22 cellular contexts compared by ENCODE assay signal in the genomic region with DNA sequence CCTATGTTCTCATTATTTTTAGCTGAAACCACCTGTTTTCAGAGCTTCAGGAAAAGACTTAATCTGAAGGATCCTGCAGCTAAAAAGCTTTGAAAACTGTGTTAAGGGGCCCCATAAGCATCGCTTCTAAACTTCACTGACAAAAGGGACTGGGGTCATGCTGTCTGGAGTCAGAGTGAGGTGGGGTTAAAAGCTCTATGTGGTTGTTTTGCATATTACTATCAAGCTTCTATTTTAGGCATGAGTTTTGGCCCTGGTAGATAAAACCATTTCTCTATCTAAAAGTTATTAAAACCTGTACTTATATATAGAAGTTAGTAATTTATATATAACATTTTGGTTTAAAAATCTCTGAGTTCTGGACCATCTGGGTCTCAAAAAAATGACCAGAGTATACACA.
"Had no signal": no experiment of that assay in that cellular context is flagged by ENCODE, and none has a peak within 500 bp of the region (broad histone marks: within the 10 kb centered on the region; RNA-seq: fewer than 3 reads in every experiment).

No MANE protein-coding gene starts in this region.

- DNase-seq: effector memory CD8-positive, alpha-beta T cell; gastrocnemius medialis; glutamatergic neuron; kidney; left cardiac atrium; left ventricle myocardium inferior; lower lobe of right lung; mesenchymal stem cell; midbrain; naive thymus-derived CD8-positive, alpha-beta T cell; posterior cingulate gyrus; sigmoid colon; stimulated activated CD4-positive, alpha-beta T cell treated with anti-CD3 and anti-CD28 coated beads, Interleukin-2, amount 100 ng/mL, for 24 hours; stimulated activated CD4-positive, alpha-beta T cell treated with anti-CD3 and anti-CD28 coated beads, Interleukin-4, amount 100 ng/mL, for 4 hours; stimulated activated naive B cell treated with anti-CD40 and anti-IgM and Interleukin-4, amounts not matched to agents 10 μg/mL and 1 μg/mL and 100 μg/mL, for 72 hours; thyroid gland had no signal

- H3K9me3 Mint-ChIP-seq: dendritic cell treated with granulocyte-macrophage colony-stimulating factor and Interleukin-4, amounts not matched to agents 40 ng/mL and 50 ng/mL, for 4 days; effector memory CD8-positive, alpha-beta T cell; stimulated activated naive B cell treated with anti-CD40 and anti-IgM and Interleukin-4, amounts not matched to agents 10 μg/mL and 1 μg/mL and 100 μg/mL, for 72 hours had no signal

- H3K9me3 ChIP-seq: esophagus muscularis mucosa, gastrocnemius medialis, left ventricle myocardium inferior, lower lobe of right lung, sigmoid colon, suprapubic skin, thyroid gland had no signal

- ATAC-seq: effector memory CD8-positive, alpha-beta T cell; gastrocnemius medialis; left cardiac atrium; lower lobe of right lung; naive thymus-derived CD8-positive, alpha-beta T cell; stimulated activated naive B cell treated with anti-CD40 and anti-IgM and Interleukin-4, amounts not matched to agents 10 μg/mL and 1 μg/mL and 100 μg/mL, for 72 hours had no signal

- H3K4me3 ChIP-seq: esophagus muscularis mucosa, gastrocnemius medialis, left ventricle myocardium inferior, lower lobe of right lung, sigmoid colon, skin epidermis, suprapubic skin, thyroid gland had no signal

- H3K4me1 ChIP-seq: esophagus muscularis mucosa, gastrocnemius medialis, left ventricle myocardium inferior, lower lobe of right lung, sigmoid colon, suprapubic skin had no signal

- H3K27me3 ChIP-seq: esophagus muscularis mucosa, gastrocnemius medialis, sigmoid colon, suprapubic skin, thyroid gland had no signal

- H3K4me3 Mint-ChIP-seq: dendritic cell treated with granulocyte-macrophage colony-stimulating factor and Interleukin-4, amounts not matched to agents 40 ng/mL and 50 ng/mL, for 4 days; effector memory CD8-positive, alpha-beta T cell; naive thymus-derived CD8-positive, alpha-beta T cell; stimulated activated naive B cell treated with anti-CD40 and anti-IgM and Interleukin-4, amounts not matched to agents 10 μg/mL and 1 μg/mL and 100 μg/mL, for 72 hours; type B pancreatic cell had no signal

- H3K27ac Mint-ChIP-seq: dendritic cell treated with granulocyte-macrophage colony-stimulating factor and Interleukin-4, amounts not matched to agents 40 ng/mL and 50 ng/mL, for 4 days; effector memory CD8-positive, alpha-beta T cell; stimulated activated naive B cell treated with anti-CD40 and anti-IgM and Interleukin-4, amounts not matched to agents 10 μg/mL and 1 μg/mL and 100 μg/mL, for 72 hours; type B pancreatic cell had no signal

- H3K27ac ChIP-seq: epithelial cell of prostate, esophagus muscularis mucosa, gastrocnemius medialis, left ventricle myocardium inferior, lower lobe of right lung, sigmoid colon, skin epidermis, suprapubic skin, thyroid gland had no signal

- H3K27me3 Mint-ChIP-seq: dendritic cell treated with granulocyte-macrophage colony-stimulating factor and Interleukin-4, amounts not matched to agents 40 ng/mL and 50 ng/mL, for 4 days; effector memory CD8-positive, alpha-beta T cell; naive thymus-derived CD8-positive, alpha-beta T cell; stimulated activated naive B cell treated with anti-CD40 and anti-IgM and Interleukin-4, amounts not matched to agents 10 μg/mL and 1 μg/mL and 100 μg/mL, for 72 hours; type B pancreatic cell had no signal
